17 cellular contexts compared by ENCODE assay signal in the genomic region with DNA sequence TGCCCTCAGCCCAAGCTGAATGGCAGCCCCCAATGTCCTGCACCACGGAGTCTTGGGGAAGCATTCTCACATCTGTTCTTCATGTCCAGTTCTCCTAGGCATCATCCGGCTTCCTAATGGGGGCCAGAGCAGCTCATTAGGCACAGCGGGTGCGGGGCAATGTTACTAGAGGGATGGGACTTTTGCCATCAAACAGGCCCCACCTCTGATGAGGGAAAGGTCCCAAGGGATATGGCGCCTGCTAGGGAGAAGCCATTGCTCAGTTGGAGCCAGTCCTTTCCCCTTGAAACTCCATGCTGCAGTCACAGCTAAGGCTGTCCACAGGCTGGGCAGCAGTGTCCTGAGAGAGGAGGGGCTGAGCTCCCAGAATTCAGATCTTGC.
"Had no signal": no experiment of that assay in that cellular context is flagged by ENCODE, and none has a peak within 500 bp of the region (broad histone marks: within the 10 kb centered on the region; RNA-seq: fewer than 3 reads in every experiment).

No MANE protein-coding gene starts in this region.

- H3K9me3 Mint-ChIP-seq: activated CD8-positive, alpha-beta T cell treated with anti-CD3 and anti-CD28 coated beads for 36 hours; activated naive CD8-positive, alpha-beta T cell treated with anti-CD3 and anti-CD28 coated beads, Interleukin-2, amount 50 U/mL, for 24 hours; activated T-cell treated with anti-CD3 and anti-CD28 coated beads, Interleukin-2, amount 50 U/mL, for 72 hours; stimulated activated memory B cell treated with anti-CD40 and anti-IgM and Interleukin-4, amounts not matched to agents 10 μg/mL and 1 μg/mL and 100 μg/mL, for 72 hours had no signal

- H3K4me3 Mint-ChIP-seq: activated CD8-positive, alpha-beta T cell treated with anti-CD3 and anti-CD28 coated beads for 36 hours; activated naive CD8-positive, alpha-beta T cell treated with anti-CD3 and anti-CD28 coated beads, Interleukin-2, amount 50 U/mL, for 24 hours; activated T-cell treated with anti-CD3 and anti-CD28 coated beads, Interleukin-2, amount 50 U/mL, for 72 hours; stimulated activated memory B cell treated with anti-CD40 and anti-IgM and Interleukin-4, amounts not matched to agents 10 μg/mL and 1 μg/mL and 100 μg/mL, for 72 hours had no signal

- H3K27me3 ChIP-seq: ascending aorta, right lobe of liver had no signal

- H3K27ac Mint-ChIP-seq: activated CD8-positive, alpha-beta T cell treated with anti-CD3 and anti-CD28 coated beads for 36 hours; activated naive CD8-positive, alpha-beta T cell treated with anti-CD3 and anti-CD28 coated beads, Interleukin-2, amount 50 U/mL, for 24 hours; activated T-cell treated with anti-CD3 and anti-CD28 coated beads, Interleukin-2, amount 50 U/mL, for 72 hours; stimulated activated memory B cell treated with anti-CD40 and anti-IgM and Interleukin-4, amounts not matched to agents 10 μg/mL and 1 μg/mL and 100 μg/mL, for 72 hours had no signal

- ATAC-seq: activated CD8-positive, alpha-beta T cell treated with anti-CD3 and anti-CD28 coated beads for 36 hours; activated naive CD8-positive, alpha-beta T cell treated with anti-CD3 and anti-CD28 coated beads, Interleukin-2, amount 50 U/mL, for 24 hours; activated T-cell treated with anti-CD3 and anti-CD28 coated beads, Interleukin-2, amount 50 U/mL, for 72 hours; lower lobe of right lung; right lobe of liver; stimulated activated memory B cell treated with anti-CD40 and anti-IgM and Interleukin-4, amounts not matched to agents 10 μg/mL and 1 μg/mL and 100 μg/mL, for 72 hours had no signal

- H3K27ac ChIP-seq: ascending aorta, lower lobe of right lung, prostate gland, right lobe of liver, spleen, tibial nerve had no signal

- H3K36me3 Mint-ChIP-seq: naive B cell; stimulated activated memory B cell treated with anti-CD40 and anti-IgM and Interleukin-4, amounts not matched to agents 10 μg/mL and 1 μg/mL and 100 μg/mL, for 72 hours had no signal

- DNase-seq: activated CD8-positive, alpha-beta memory T cell treated with anti-CD3 and anti-CD28 coated beads, Interleukin-2, amount 50 U/mL, for 4 hours; activated CD8-positive, alpha-beta T cell treated with anti-CD3 and anti-CD28 coated beads for 36 hours; activated naive CD4-positive, alpha-beta T cell treated with Interleukin-2 at 50 U/mL for 16 hours; lower lobe of right lung; midbrain; naive B cell; occipital lobe; right lobe of liver; spleen; stimulated activated CD4-positive, alpha-beta T cell treated with anti-CD3 and anti-CD28 coated beads, Interleukin-1b, Interleukin-23, amount 100 ng/mL, for 48 hours had no signal

- H3K4me1 ChIP-seq: prostate gland had no signal

- H3K4me3 ChIP-seq: ascending aorta, dorsolateral prefrontal cortex, lower lobe of right lung, prostate gland, right lobe of liver, spleen, tibial nerve had no signal

- H3K9me3 ChIP-seq: ascending aorta, lower lobe of right lung, prostate gland, right lobe of liver, spleen, tibial nerve had no signal

- H3K36me3 ChIP-seq: ascending aorta, lower lobe of right lung, right lobe of liver had no signal
